1 cellular context compared by ENCODE assay signal in the genomic region with DNA sequence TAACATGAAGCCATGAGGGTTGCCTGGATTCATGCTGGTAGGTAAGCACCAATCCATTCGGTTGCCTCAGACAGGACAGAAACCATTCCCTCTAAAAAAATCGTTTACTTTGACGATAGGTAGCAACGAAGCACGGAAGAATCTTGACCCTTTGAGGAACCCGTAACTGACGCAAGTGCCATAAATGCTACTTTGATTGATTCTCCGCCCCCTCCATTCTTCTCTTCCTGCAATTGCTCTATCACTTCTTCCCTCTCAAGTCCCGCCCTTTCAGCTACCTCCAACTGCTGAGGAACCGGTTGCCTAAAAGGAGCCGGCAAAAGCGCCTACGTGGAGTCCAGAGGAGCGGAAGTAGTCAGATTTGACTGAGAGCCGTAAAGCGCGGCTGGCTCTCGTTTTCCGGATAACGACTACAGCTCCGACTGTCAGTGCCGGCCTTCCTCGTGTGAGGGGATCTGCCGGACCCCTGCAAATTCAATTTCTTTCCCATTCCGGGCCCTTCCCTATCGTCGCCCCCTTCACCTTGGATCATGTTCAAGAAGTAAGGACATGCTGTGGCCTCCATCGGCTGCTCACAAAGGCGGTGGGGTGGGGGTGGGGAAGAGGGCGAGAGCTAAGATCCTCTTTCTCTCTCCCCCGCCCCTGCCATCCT.
TF ChIP-seq lines count a peak whose summit lies in the region.

A gene with protein sequence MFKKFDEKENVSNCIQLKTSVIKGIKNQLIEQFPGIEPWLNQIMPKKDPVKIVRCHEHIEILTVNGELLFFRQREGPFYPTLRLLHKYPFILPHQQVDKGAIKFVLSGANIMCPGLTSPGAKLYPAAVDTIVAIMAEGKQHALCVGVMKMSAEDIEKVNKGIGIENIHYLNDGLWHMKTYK (plus strand): TSS at position 395 of the 652 bp plus-strand sequence. CDS start 136 bp downstream, at position 531.

TF ChIP-seq in K562, 482 proteins besides CTCF, POLR2A, EP300 and RAD21 (continued from another document and continues in another):
- TF ChIP-seq, protein P1, sequence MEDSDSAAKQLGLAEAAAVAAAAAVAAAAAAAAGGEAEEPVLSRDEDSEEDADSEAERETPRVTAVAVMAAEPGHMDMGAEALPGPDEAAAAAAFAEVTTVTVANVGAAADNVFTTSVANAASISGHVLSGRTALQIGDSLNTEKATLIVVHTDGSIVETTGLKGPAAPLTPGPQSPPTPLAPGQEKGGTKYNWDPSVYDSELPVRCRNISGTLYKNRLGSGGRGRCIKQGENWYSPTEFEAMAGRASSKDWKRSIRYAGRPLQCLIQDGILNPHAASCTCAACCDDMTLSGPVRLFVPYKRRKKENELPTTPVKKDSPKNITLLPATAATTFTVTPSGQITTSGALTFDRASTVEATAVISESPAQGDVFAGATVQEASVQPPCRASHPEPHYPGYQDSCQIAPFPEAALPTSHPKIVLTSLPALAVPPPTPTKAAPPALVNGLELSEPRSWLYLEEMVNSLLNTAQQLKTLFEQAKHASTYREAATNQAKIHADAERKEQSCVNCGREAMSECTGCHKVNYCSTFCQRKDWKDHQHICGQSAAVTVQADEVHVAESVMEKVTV (CRISPR knock-in tag; IDR thresholded peaks at IDR 0.05) = no peak
- TF ChIP-seq, protein P2, sequence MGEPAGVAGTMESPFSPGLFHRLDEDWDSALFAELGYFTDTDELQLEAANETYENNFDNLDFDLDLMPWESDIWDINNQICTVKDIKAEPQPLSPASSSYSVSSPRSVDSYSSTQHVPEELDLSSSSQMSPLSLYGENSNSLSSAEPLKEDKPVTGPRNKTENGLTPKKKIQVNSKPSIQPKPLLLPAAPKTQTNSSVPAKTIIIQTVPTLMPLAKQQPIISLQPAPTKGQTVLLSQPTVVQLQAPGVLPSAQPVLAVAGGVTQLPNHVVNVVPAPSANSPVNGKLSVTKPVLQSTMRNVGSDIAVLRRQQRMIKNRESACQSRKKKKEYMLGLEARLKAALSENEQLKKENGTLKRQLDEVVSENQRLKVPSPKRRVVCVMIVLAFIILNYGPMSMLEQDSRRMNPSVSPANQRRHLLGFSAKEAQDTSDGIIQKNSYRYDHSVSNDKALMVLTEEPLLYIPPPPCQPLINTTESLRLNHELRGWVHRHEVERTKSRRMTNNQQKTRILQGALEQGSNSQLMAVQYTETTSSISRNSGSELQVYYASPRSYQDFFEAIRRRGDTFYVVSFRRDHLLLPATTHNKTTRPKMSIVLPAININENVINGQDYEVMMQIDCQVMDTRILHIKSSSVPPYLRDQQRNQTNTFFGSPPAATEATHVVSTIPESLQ (CRISPR knock-in tag; IDR thresholded peaks at IDR 0.05) = 0 out of 2 replicates have a peak, but pooled peaks have one; percentile 36
- no peak for TF ChIP-seq CREBBP (IDR thresholded peaks at IDR 0.05; ENCODE audit: low read depth, low read length)
- no peak for TF ChIP-seq PCBP2 (IDR thresholded peaks at IDR 0.05; ENCODE audit: low read depth, low read length, poor library complexity, severe bottlenecking)
- TF ChIP-seq, protein P3, sequence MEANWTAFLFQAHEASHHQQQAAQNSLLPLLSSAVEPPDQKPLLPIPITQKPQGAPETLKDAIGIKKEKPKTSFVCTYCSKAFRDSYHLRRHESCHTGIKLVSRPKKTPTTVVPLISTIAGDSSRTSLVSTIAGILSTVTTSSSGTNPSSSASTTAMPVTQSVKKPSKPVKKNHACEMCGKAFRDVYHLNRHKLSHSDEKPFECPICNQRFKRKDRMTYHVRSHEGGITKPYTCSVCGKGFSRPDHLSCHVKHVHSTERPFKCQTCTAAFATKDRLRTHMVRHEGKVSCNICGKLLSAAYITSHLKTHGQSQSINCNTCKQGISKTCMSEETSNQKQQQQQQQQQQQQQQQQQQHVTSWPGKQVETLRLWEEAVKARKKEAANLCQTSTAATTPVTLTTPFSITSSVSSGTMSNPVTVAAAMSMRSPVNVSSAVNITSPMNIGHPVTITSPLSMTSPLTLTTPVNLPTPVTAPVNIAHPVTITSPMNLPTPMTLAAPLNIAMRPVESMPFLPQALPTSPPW (CRISPR knock-in tag; IDR thresholded peaks at IDR 0.05) = no peak; the same call in 1 of the 2 replicates
- TF ChIP-seq MEIS2 (IDR thresholded peaks at IDR 0.05; ENCODE audit: partially characterized antibody) = peak; percentile 83
- 0 out of 2 replicates have a peak, but pooled peaks have one; percentile 18 for TF ChIP-seq CTBP1 (IDR thresholded peaks at IDR 0.05; ENCODE audit: borderline replicate concordance)
- no peak for TF ChIP-seq PHF20 (IDR thresholded peaks at IDR 0.05; ENCODE audit: partially characterized antibody)
- TF ChIP-seq, protein P4, sequence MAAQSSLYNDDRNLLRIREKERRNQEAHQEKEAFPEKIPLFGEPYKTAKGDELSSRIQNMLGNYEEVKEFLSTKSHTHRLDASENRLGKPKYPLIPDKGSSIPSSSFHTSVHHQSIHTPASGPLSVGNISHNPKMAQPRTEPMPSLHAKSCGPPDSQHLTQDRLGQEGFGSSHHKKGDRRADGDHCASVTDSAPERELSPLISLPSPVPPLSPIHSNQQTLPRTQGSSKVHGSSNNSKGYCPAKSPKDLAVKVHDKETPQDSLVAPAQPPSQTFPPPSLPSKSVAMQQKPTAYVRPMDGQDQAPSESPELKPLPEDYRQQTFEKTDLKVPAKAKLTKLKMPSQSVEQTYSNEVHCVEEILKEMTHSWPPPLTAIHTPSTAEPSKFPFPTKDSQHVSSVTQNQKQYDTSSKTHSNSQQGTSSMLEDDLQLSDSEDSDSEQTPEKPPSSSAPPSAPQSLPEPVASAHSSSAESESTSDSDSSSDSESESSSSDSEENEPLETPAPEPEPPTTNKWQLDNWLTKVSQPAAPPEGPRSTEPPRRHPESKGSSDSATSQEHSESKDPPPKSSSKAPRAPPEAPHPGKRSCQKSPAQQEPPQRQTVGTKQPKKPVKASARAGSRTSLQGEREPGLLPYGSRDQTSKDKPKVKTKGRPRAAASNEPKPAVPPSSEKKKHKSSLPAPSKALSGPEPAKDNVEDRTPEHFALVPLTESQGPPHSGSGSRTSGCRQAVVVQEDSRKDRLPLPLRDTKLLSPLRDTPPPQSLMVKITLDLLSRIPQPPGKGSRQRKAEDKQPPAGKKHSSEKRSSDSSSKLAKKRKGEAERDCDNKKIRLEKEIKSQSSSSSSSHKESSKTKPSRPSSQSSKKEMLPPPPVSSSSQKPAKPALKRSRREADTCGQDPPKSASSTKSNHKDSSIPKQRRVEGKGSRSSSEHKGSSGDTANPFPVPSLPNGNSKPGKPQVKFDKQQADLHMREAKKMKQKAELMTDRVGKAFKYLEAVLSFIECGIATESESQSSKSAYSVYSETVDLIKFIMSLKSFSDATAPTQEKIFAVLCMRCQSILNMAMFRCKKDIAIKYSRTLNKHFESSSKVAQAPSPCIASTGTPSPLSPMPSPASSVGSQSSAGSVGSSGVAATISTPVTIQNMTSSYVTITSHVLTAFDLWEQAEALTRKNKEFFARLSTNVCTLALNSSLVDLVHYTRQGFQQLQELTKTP (IDR thresholded peaks at IDR 0.05; ENCODE audit: low read depth in 1 of 2, partially characterized antibody in 2 of 2) = peak in 1 of 2 experiments; percentile 53
- no peak for TF ChIP-seq NR2C1 (IDR thresholded peaks at IDR 0.05)
- no peak for TF ChIP-seq NR2C1 (tag; IDR thresholded peaks at IDR 0.05)
- TF ChIP-seq RFX1 (IDR thresholded peaks at IDR 0.05) = no peak
- TF ChIP-seq, protein P5, sequence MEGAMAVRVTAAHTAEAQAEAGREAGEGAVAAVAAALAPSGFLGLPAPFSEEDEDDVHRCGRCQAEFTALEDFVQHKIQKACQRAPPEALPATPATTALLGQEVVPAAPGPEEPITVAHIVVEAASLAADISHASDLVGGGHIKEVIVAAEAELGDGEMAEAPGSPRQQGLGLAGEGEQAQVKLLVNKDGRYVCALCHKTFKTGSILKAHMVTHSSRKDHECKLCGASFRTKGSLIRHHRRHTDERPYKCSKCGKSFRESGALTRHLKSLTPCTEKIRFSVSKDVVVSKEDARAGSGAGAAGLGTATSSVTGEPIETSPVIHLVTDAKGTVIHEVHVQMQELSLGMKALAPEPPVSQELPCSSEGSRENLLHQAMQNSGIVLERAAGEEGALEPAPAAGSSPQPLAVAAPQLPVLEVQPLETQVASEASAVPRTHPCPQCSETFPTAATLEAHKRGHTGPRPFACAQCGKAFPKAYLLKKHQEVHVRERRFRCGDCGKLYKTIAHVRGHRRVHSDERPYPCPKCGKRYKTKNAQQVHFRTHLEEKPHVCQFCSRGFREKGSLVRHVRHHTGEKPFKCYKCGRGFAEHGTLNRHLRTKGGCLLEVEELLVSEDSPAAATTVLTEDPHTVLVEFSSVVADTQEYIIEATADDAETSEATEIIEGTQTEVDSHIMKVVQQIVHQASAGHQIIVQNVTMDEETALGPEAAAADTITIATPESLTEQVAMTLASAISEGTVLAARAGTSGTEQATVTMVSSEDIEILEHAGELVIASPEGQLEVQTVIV (CRISPR knock-in tag; IDR thresholded peaks at IDR 0.05; ENCODE audit: borderline replicate concordance) = peak; percentile 95
- TF ChIP-seq CBX3 (IDR thresholded peaks at IDR 0.05; ENCODE audit: borderline replicate concordance in 1 of 2, low read length in 2 of 2) = peak in 1 of 2 experiments; percentile 34; a peak in 1 of 3 replicates
- TF ChIP-seq ETV5 (CRISPR knock-in tag; IDR thresholded peaks at IDR 0.05; ENCODE audit: low read depth) = peak; percentile 42
- TF ChIP-seq BCL6 (CRISPR knock-in tag; IDR thresholded peaks at IDR 0.05) = no peak
- no peak for TF ChIP-seq KAT8 (IDR thresholded peaks at IDR 0.05; ENCODE audit: low read depth)
- TF ChIP-seq C11orf30 (IDR thresholded peaks at IDR 0.05; ENCODE audit: low read depth) = no peak; the same call in 1 of the 2 replicates
- TF ChIP-seq EGR1 (conservative IDR thresholded peaks at IDR 0.05) = peak; percentile 93
- peak; percentile 71 for TF ChIP-seq RBBP5 (IDR thresholded peaks at IDR 0.05; ENCODE audit: borderline replicate concordance, insufficient read depth, low read length, poor library complexity, severe bottlenecking)
- no peak for TF ChIP-seq FUS (optimal IDR thresholded peaks at IDR 0.05; ENCODE audit: low read depth, low read length)
- no peak for TF ChIP-seq MYNN (IDR thresholded peaks at IDR 0.05)
- no peak for TF ChIP-seq MYNN (CRISPR knock-in tag; IDR thresholded peaks at IDR 0.05)
- peak; percentile 43; the same call in 1 of the 2 replicates for TF ChIP-seq TOE1 (IDR thresholded peaks at IDR 0.05; ENCODE audit: borderline replicate concordance)
- TF ChIP-seq TOE1 (CRISPR knock-in tag; IDR thresholded peaks at IDR 0.05; ENCODE audit: borderline replicate concordance, low read depth) = no peak
- TF ChIP-seq ZNF239 (CRISPR knock-in tag; IDR thresholded peaks at IDR 0.05) = no peak
- no peak for TF ChIP-seq ZNF766 (CRISPR knock-in tag; conservative IDR thresholded peaks at IDR 0.05)
- 0 out of 2 replicates have a peak, but pooled peaks have one; percentile 50 for TF ChIP-seq ZNF589 (CRISPR knock-in tag; IDR thresholded peaks at IDR 0.05; ENCODE audit: low read depth)
- TF ChIP-seq, protein P6, sequence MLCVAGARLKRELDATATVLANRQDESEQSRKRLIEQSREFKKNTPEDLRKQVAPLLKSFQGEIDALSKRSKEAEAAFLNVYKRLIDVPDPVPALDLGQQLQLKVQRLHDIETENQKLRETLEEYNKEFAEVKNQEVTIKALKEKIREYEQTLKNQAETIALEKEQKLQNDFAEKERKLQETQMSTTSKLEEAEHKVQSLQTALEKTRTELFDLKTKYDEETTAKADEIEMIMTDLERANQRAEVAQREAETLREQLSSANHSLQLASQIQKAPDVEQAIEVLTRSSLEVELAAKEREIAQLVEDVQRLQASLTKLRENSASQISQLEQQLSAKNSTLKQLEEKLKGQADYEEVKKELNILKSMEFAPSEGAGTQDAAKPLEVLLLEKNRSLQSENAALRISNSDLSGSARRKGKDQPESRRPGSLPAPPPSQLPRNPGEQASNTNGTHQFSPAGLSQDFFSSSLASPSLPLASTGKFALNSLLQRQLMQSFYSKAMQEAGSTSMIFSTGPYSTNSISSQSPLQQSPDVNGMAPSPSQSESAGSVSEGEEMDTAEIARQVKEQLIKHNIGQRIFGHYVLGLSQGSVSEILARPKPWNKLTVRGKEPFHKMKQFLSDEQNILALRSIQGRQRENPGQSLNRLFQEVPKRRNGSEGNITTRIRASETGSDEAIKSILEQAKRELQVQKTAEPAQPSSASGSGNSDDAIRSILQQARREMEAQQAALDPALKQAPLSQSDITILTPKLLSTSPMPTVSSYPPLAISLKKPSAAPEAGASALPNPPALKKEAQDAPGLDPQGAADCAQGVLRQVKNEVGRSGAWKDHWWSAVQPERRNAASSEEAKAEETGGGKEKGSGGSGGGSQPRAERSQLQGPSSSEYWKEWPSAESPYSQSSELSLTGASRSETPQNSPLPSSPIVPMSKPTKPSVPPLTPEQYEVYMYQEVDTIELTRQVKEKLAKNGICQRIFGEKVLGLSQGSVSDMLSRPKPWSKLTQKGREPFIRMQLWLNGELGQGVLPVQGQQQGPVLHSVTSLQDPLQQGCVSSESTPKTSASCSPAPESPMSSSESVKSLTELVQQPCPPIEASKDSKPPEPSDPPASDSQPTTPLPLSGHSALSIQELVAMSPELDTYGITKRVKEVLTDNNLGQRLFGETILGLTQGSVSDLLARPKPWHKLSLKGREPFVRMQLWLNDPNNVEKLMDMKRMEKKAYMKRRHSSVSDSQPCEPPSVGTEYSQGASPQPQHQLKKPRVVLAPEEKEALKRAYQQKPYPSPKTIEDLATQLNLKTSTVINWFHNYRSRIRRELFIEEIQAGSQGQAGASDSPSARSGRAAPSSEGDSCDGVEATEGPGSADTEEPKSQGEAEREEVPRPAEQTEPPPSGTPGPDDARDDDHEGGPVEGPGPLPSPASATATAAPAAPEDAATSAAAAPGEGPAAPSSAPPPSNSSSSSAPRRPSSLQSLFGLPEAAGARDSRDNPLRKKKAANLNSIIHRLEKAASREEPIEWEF (CRISPR knock-in tag; IDR thresholded peaks at IDR 0.05) = no peak
- TF ChIP-seq SREBF2 (CRISPR knock-in tag; IDR thresholded peaks at IDR 0.05) = no peak
- TF ChIP-seq PML (IDR thresholded peaks at IDR 0.05; ENCODE audit: low read length) = peak; percentile 67
- 0 out of 2 replicates have a peak, but pooled peaks have one; percentile 33 for TF ChIP-seq LCOR (CRISPR knock-in tag; IDR thresholded peaks at IDR 0.05)
- TF ChIP-seq, protein P7, sequence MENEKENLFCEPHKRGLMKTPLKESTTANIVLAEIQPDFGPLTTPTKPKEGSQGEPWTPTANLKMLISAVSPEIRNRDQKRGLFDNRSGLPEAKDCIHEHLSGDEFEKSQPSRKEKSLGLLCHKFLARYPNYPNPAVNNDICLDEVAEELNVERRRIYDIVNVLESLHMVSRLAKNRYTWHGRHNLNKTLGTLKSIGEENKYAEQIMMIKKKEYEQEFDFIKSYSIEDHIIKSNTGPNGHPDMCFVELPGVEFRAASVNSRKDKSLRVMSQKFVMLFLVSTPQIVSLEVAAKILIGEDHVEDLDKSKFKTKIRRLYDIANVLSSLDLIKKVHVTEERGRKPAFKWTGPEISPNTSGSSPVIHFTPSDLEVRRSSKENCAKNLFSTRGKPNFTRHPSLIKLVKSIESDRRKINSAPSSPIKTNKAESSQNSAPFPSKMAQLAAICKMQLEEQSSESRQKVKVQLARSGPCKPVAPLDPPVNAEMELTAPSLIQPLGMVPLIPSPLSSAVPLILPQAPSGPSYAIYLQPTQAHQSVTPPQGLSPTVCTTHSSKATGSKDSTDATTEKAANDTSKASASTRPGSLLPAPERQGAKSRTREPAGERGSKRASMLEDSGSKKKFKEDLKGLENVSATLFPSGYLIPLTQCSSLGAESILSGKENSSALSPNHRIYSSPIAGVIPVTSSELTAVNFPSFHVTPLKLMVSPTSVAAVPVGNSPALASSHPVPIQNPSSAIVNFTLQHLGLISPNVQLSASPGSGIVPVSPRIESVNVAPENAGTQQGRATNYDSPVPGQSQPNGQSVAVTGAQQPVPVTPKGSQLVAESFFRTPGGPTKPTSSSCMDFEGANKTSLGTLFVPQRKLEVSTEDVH (IDR thresholded peaks at IDR 0.05; ENCODE audit: low read depth, partially characterized antibody) = peak; percentile 67
